Comparison of ENCODE assay signal across 27 cellular contexts in genomic region chr2:36490749-36491148, GRCh38.
DNase-seq lines count a peak whose midpoint lies in the region; ATAC-seq and TF ChIP-seq lines count a peak whose summit lies in the region.
"Had no signal": no experiment of that assay in that cellular context is flagged by ENCODE, and none has a peak within 500 bp of the region (broad histone marks: within the 10 kb centered on the region; RNA-seq: fewer than 3 reads in every experiment).

No MANE protein-coding gene starts in this region.

- WGBS in GM23248 (ENCODE audit: low coverage in 1 of 2, low lambda C conversion rate in 2 of 2, missing lambda C conversion rate in 2 of 2), 2 experiments: 83 to 84% methylated on average over 4 of the region's 4 CpGs
- WGBS in SK-N-SH (ENCODE audit: low lambda C conversion rate): 25% methylated on average over 4 of the region's 4 CpGs
- 72 to 94% (median 83%) methylated on average over 4 of the region's 4 CpGs for whole genome bisulfite sequencing in heart left ventricle, 4 donors

- H3K9me3 ChIP-seq in GM23248 (ENCODE audit: low read depth): no peaks in the 10 kb centered on the region
- H3K9me3 ChIP-seq in SK-N-SH: no peaks in the 10 kb centered on the region
- H3K9me3 ChIP-seq in fibroblast of lung (ENCODE audit: control insufficient read depth, insufficient read depth, low read depth, low read length): no peaks in the 10 kb centered on the region
- H3K9me3 ChIP-seq in skeletal muscle satellite cell (replicated peaks; ENCODE audit: low read length): no peaks in the 10 kb centered on the region
- no peaks in the 10 kb centered on the region for H3K9me3 ChIP-seq in heart left ventricle
- H3K9me3 ChIP-seq: SJCRH30, upper lobe of right lung had no signal

- TF ChIP-seq CTCF in SK-N-SH (IDR thresholded peaks at IDR 0.05) (no peak), fibroblast of lung (conservative IDR thresholded peaks at IDR 0.05 in 1 of 2, IDR thresholded peaks at IDR 0.05 in 1 of 2; ENCODE audit: low read depth in 1 of 2, low read length in 2 of 2) (no peak), heart left ventricle (IDR thresholded peaks at IDR 0.05) (no peak)

- in situ Hi-C loops in GM23248 (cut with MboI): no loop called here

- intact Hi-C loops in heart left ventricle (cut with DNase I): loop anchor here in 1 of 10 donors (5.0 kb wide), 1 partner anchor 33 kb away; no protein-coding TSS in a partner anchor

- H3K36me3 ChIP-seq in GM23248 (ENCODE audit: low read depth) (peaks cover 74% of the 10 kb centered on the region), SK-N-SH (replicated peaks in 1 of 2; ENCODE audit: control insufficient read depth in 1 of 2, insufficient read depth in 2 of 2, low read length in 1 of 2) (peaks cover 7 to 64% of the 10 kb centered on the region in 2 experiments), fibroblast of lung (ENCODE audit: control insufficient read depth, insufficient read depth, low read length) (peaks cover 11% of the 10 kb centered on the region), skeletal muscle satellite cell (ENCODE audit: insufficient read depth, low read length) (peaks cover 62% of the 10 kb centered on the region), heart left ventricle (peaks cover 0 to 6% (median 0%) of the 10 kb centered on the region in 9 donors)
- H3K36me3 ChIP-seq: SJCRH30, upper lobe of right lung had no signal

- TF ChIP-seq EP300 in SK-N-SH (IDR thresholded peaks at IDR 0.05; ENCODE audit: borderline replicate concordance in 1 of 2, low read depth in 1 of 2, low read length in 1 of 2): no peak

- peaks cover 84% of the 10 kb centered on the region for H3K4me1 ChIP-seq in GM23248 (ENCODE audit: insufficient read depth)
- peaks cover 0 to 75% of the 10 kb centered on the region in 2 experiments; a peak in 3 of 4 replicates for H3K4me1 ChIP-seq in SK-N-SH (ENCODE audit: control insufficient read depth in 1 of 2, insufficient read depth in 2 of 2, low read depth in 1 of 2, low read length in 1 of 2)
- H3K4me1 ChIP-seq in fibroblast of lung (ENCODE audit: control insufficient read depth, extremely low read depth, insufficient read depth, low read length): peaks cover 44% of the 10 kb centered on the region
- H3K4me1 ChIP-seq in skeletal muscle satellite cell (ENCODE audit: control insufficient read depth, insufficient read depth, low read length): peaks cover 69% of the 10 kb centered on the region
- H3K4me1 ChIP-seq in heart left ventricle: peaks cover 0 to 57% (median 28%) of the 10 kb centered on the region in 12 donors
- H3K4me1 ChIP-seq: parathyroid adenoma had no signal

- H4K20me1 ChIP-seq in GM23248 (ENCODE audit: insufficient read depth) (no peaks in the 10 kb centered on the region), SK-N-SH (ENCODE audit: insufficient read depth) (no peaks in the 10 kb centered on the region), fibroblast of lung (ENCODE audit: control insufficient read depth, extremely low read depth, insufficient read depth, low read length) (no peaks in the 10 kb centered on the region)

- no peaks in the 10 kb centered on the region for H3K9me2 ChIP-seq in GM23248 (ENCODE audit: insufficient read depth)
- H3K9me2 ChIP-seq in SK-N-SH: no peaks in the 10 kb centered on the region

- POLR2A ChIA-PET in SK-N-SH (lab: Yijun Ruan, JAX): no interaction called here

- no peak overlapping the region for H3K9ac ChIP-seq in GM23248
- H3K9ac ChIP-seq in SK-N-SH: peak overlapping the region; percentile 2; the same call in 1 of the 2 replicates
- no peak overlapping the region for H3K9ac ChIP-seq in fibroblast of lung (ENCODE audit: insufficient read depth, low read length)
- peak overlapping the region; percentile 29 for H3K9ac ChIP-seq in skeletal muscle satellite cell (ENCODE audit: low read depth, low read length)
- H3K9ac ChIP-seq: parathyroid adenoma had no signal

- H3K4me2 ChIP-seq in GM23248 (ENCODE audit: unreplicated experiment) (no peak overlapping the region), SK-N-SH (peak overlapping the region; percentile 43; the same call in 1 of the 2 replicates), fibroblast of lung (ENCODE audit: extremely low read depth, insufficient read depth, low read length) (no peak overlapping the region), skeletal muscle satellite cell (ENCODE audit: low read length) (no peak overlapping the region)
- H3K4me2 ChIP-seq: PC-9 had no signal

- H3K27ac ChIP-seq in GM23248: peak overlapping the region; percentile 79
- H3K27ac ChIP-seq in SK-N-SH (ENCODE audit: low read depth in 2 of 2, low read length in 1 of 2): peak overlapping the region; percentile 83 to 91; a peak in 3 of 4 replicates
- H3K27ac ChIP-seq in fibroblast of lung (ENCODE audit: insufficient read depth, low read length): peak overlapping the region; percentile 70
- peak overlapping the region in 1 of 12 donors; percentile 8 for H3K27ac ChIP-seq in heart left ventricle
- H3K27ac ChIP-seq: parathyroid adenoma, PC-9, SJCRH30 had no signal

- ATAC-seq in heart left ventricle: no peak
- ATAC-seq: activated CD4-positive, CD25-positive, alpha-beta regulatory T cell treated with anti-CD3 and anti-CD28 coated beads, Interleukin-2, amount 50 U/mL, for 24 hours; upper lobe of right lung had no signal

- no peak overlapping the region for H3K4me3 ChIP-seq in GM23248
- H3K4me3 ChIP-seq in SK-N-SH (ENCODE audit: low read depth in 2 of 2, low read length in 1 of 2): no peak overlapping the region
- H3K4me3 ChIP-seq in fibroblast of lung (replicated peaks in 1 of 4; ENCODE audit: control extremely low read depth in 1 of 4, insufficient read depth in 1 of 4, low read depth in 3 of 4, low read length in 4 of 4): no peak overlapping the region
- no peak overlapping the region for H3K4me3 ChIP-seq in skeletal muscle satellite cell (ENCODE audit: low read length)
- H3K4me3 ChIP-seq in heart left ventricle: no peak overlapping the region
- H3K4me3 ChIP-seq: PC-9, SJCRH30, upper lobe of right lung had no signal

- no peak for TF ChIP-seq POLR2A in heart left ventricle (IDR thresholded peaks at IDR 0.05)

- TF ChIP-seq RAD21 in SK-N-SH (IDR thresholded peaks at IDR 0.05; ENCODE audit: low read length): no peak

- H3F3A ChIP-seq in GM23248 (ENCODE audit: insufficient read depth) (peaks cover 96% of the 10 kb centered on the region), SK-N-SH (replicated peaks; ENCODE audit: insufficient read depth) (peaks cover 43% of the 10 kb centered on the region)

- DNase-seq in GM23248: no peak
- DNase-seq in SK-N-SH: no peak
- DNase-seq in fibroblast of lung (ENCODE audit: low read depth in 2 of 2): no peak
- DNase-seq in activated gamma-delta T cell treated with Interleukin-2 at 50 U/mL for 16 hours: no peak
- DNase-seq in heart left ventricle: no peak
- no peak for DNase-seq in COLO668 (lab: John Stamatoyannopoulos, UW; ENCODE audit: unreplicated experiment)
- DNase-seq in RPMI8226: no peak
- DNase-seq: activated CD4-positive, alpha-beta memory T cell treated with anti-CD3 and anti-CD28 coated beads for 36 hours; activated CD8-positive, alpha-beta memory T cell treated with anti-CD3 and anti-CD28 coated beads, Interleukin-2, amount 50 U/mL, for 4 hours; anterior cingulate cortex; C1 segment of cervical spinal cord; central memory CD4-positive, alpha-beta T cell; DND-41; glutamatergic neuron; HCEC 1CT; islet precursor cell; KG1; MM.1S; NCI-H1436 treated with DMSO at 0.1 percent for 48 hours; NCI-H510A treated with DMSO at 0.1 percent for 48 hours; PC-9; SJCRH30; stimulated activated CD4-positive, alpha-beta T cell treated with anti-CD3 and anti-CD28 coated beads, Interleukin-2, amount 100 ng/mL, for 48 hours; upper lobe of right lung had no signal

- H3K79me2 ChIP-seq in GM23248 (ENCODE audit: insufficient read depth) (peaks cover 86% of the 10 kb centered on the region), SK-N-SH (ENCODE audit: insufficient read depth) (peaks cover 90% of the 10 kb centered on the region), fibroblast of lung (ENCODE audit: control insufficient read depth, insufficient read depth, low read length) (peaks cover 60% of the 10 kb centered on the region)
- H3K79me2 ChIP-seq: parathyroid adenoma had no signal

- no peaks in the 10 kb centered on the region for H3K27me3 ChIP-seq in GM23248 (replicated peaks; ENCODE audit: insufficient read depth)
- H3K27me3 ChIP-seq in SK-N-SH (ENCODE audit: insufficient read depth): no peaks in the 10 kb centered on the region
- H3K27me3 ChIP-seq in fibroblast of lung (ENCODE audit: control insufficient read depth, insufficient read depth, low read length): no peaks in the 10 kb centered on the region
- no peaks in the 10 kb centered on the region for H3K27me3 ChIP-seq in skeletal muscle satellite cell (ENCODE audit: control insufficient read depth, insufficient read depth, low read length)
- no peaks in the 10 kb centered on the region for H3K27me3 ChIP-seq in heart left ventricle
- H3K27me3 ChIP-seq: SJCRH30, upper lobe of right lung had no signal

- CTCF ChIA-PET in SK-N-SH (lab: Yijun Ruan, JAX): interaction anchor here (1.0 to 1.4 kb wide), 3 partner anchors 29 to 174 kb away, joined by 3 to 4 read pairs (median 3); no protein-coding TSS in a partner anchor

- H2AFZ ChIP-seq in GM23248 (no peak overlapping the region), SK-N-SH (ENCODE audit: low read depth) (no peak overlapping the region), fibroblast of lung (ENCODE audit: low read length) (no peak overlapping the region)
- H2AFZ ChIP-seq: parathyroid adenoma, PC-9 had no signal

TF ChIP-seq in SK-N-SH, 30 proteins besides CTCF, POLR2A, EP300 and RAD21:
- TF ChIP-seq FOXM1 (IDR thresholded peaks at IDR 0.05; ENCODE audit: low read depth) (no peak), FOXJ3 (CRISPR knock-in tag; IDR thresholded peaks at IDR 0.05) (no peak), TEAD4 (IDR thresholded peaks at IDR 0.05; ENCODE audit: borderline replicate concordance, insufficient read depth) (no peak), EZH2phosphoT487 (IDR thresholded peaks at IDR 0.05; ENCODE audit: borderline replicate concordance, low read depth) (no peak), RXRA (IDR thresholded peaks at IDR 0.05; ENCODE audit: borderline replicate concordance, low read depth) (no peak), SMC3 (IDR thresholded peaks at IDR 0.05; ENCODE audit: low read depth, low read length) (no peak)

Comparison
In these comparisons a context has a peak if more than half of its experiments do, and no peak if none do; other contexts are left out.
1. H3K9ac ChIP-seq: peak in SK-N-SH (single experiment) and skeletal muscle satellite cell (single experiment); none in GM23248 (single experiment) and fibroblast of lung (single experiment).